ENCODE assay signal across 8 cellular contexts in the genomic region with DNA sequence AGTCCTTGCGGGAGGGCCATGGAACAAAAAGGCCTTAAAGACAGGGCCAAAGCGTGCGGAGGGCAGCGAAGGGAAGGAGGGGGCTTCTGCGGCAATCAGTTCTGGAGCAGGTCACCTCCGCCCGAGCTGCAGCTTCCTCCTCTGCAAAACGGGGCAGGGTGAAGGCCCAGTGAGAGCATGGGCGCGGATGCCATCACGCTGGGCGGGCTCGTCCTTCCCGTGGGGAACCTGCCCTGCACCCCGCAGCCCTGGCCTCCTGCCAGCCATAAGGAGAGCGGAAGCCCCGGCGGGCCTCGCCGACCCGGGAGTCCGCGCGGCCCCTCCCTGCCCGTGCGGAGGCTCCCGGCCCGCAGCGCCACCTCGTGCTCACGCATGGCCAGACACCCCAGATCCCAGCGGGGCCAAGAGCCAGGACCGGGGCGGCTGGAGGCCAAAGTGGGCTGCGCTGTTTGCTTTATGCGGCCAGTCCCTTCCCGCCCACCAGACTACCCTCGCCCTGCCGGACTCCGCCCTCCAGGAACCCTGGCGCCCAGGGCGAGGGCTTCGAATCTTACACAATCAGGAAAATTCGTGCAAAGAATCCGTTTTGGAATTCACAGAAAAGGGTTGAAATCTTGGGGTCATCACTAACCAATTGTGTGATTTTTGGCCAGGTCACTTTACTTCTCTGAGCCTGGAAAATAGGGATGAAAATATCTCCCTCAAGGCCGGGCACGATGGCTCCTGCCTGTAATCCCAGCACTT. TPM values are rescaled to one million over a fixed set of nuclear protein-coding genes. Genes with fewer than 3 reads are reported as not detected.
DNase-seq lines count a peak whose midpoint lies in the region; ATAC-seq, FAIRE-seq and TF ChIP-seq lines count a peak whose summit lies in the region.

No MANE protein-coding gene starts in this region.

- no peak for TF ChIP-seq EP300 in H1 (IDR thresholded peaks at IDR 0.05; ENCODE audit: borderline replicate concordance in 1 of 2, low read depth in 2 of 2, low read length in 2 of 2)

- H3K56ac ChIP-seq in H1 (replicated peaks; ENCODE audit: insufficient read length, low read depth, low read length) (no peak overlapping the region), mesendoderm (ENCODE audit: low read length) (peak overlapping the region; percentile 77)

- H3K4ac ChIP-seq in H1 (replicated peaks; ENCODE audit: insufficient read length, low read depth, low read length): no peak overlapping the region
- H3K4ac ChIP-seq in mesendoderm (ENCODE audit: low read depth, low read length): peak overlapping the region; percentile 6

- H2AK5ac ChIP-seq in H1 (ENCODE audit: low read depth, low read length): no peak overlapping the region
- no peak overlapping the region for H2AK5ac ChIP-seq in mesendoderm (ENCODE audit: low read length)

- no peak for TF ChIP-seq POLR2A in H1 (IDR thresholded peaks at IDR 0.05; ENCODE audit: control extremely low read depth in 1 of 2, low read depth in 2 of 2, low read length in 2 of 2)

- H4K20me1 ChIP-seq in H1 (replicated peaks in 1 of 2; ENCODE audit: control insufficient read depth in 1 of 2, insufficient read depth in 2 of 2, low read length in 2 of 2): peaks cover 5 to 11% of the 10 kb centered on the region in 2 experiments

- H3K9ac ChIP-seq in H1 (replicated peaks in 1 of 4; ENCODE audit: extremely low read depth in 1 of 4, low read depth in 3 of 4, low read length in 3 of 4): no peak overlapping the region; a peak in 1 of 7 replicates
- H3K9ac ChIP-seq in mesendoderm (ENCODE audit: low read length): peak overlapping the region; percentile 39

- ATAC-seq in HG02970 (IDR thresholded peaks at IDR 0.05; ENCODE audit: low FRiP score, unreplicated experiment): peak; percentile 79
- ATAC-seq in GM18517 (IDR thresholded peaks at IDR 0.05; ENCODE audit: unreplicated experiment): no peak

- H3K27me3 ChIP-seq in H1 (replicated peaks in 1 of 4; ENCODE audit: control insufficient read depth in 3 of 4, extremely low read depth in 1 of 4, insufficient read depth in 3 of 4, low read length in 3 of 4) (no peaks in the 10 kb centered on the region; a peak in 1 of 7 replicates), mesendoderm (ENCODE audit: insufficient read depth, low read length, poor library complexity) (no peaks in the 10 kb centered on the region)

- peak overlapping the region; percentile 32; the same call in 1 of the 2 replicates for H2BK5ac ChIP-seq in H1 (ENCODE audit: low read depth, low read length)
- H2BK5ac ChIP-seq in mesendoderm (ENCODE audit: low read length): no peak overlapping the region

- POLR2A ChIA-PET in H1 (lab: Charles Lee; ENCODE audit: partially characterized antibody): interaction anchor here (0.9 to 2.1 kb wide), 5 partner anchors 10 to 51 kb away, joined by 3 to 6 read pairs (median 3); partner anchors contain the start of gene TSKU

- H2BK15ac ChIP-seq in H1 (ENCODE audit: low read length) (no peak overlapping the region), mesendoderm (replicated peaks; ENCODE audit: low read depth) (no peak overlapping the region)

- peak overlapping the region; percentile 82; the same call in 1 of the 2 replicates for H2AFZ ChIP-seq in H1 (ENCODE audit: low read length)

- H3K79me1 ChIP-seq in H1 (ENCODE audit: low read depth, low read length) (peaks cover 6% of the 10 kb centered on the region; the same call in 1 of the 2 replicates), mesendoderm (ENCODE audit: low read length) (peaks cover 20% of the 10 kb centered on the region)

- H2BK120ac ChIP-seq in H1 (replicated peaks; ENCODE audit: low read depth, low read length) (no peak overlapping the region), mesendoderm (ENCODE audit: low read depth, low read length) (no peak overlapping the region)

- DNase-seq in GM13977 (ENCODE audit: low spot score) (peak; percentile 91), NCI-H748 treated with DMSO at 0.1 percent for 48 hours (lab: John Stamatoyannopoulos, UW) (peak; percentile 9), H1 (ENCODE audit: low read depth in 1 of 2, low spot score in 2 of 2) (peak in 1 of 2 experiments; percentile 96), mesendoderm (peak; percentile 88)
- DNase-seq in activated CD8-positive, alpha-beta memory T cell treated with anti-CD3 and anti-CD28 coated beads for 4 hours (ENCODE audit: low read depth in 2 of 2): peak; percentile 36
- peak; percentile 56 for DNase-seq in stimulated activated CD8-positive, alpha-beta memory T cell treated with anti-CD3 and anti-CD28 coated beads, Interleukin-15, amount 100 ng/mL, for 24 hours (ENCODE audit: low read depth)

- H4K8ac ChIP-seq in H1 (ENCODE audit: extremely low read depth, insufficient read depth, low read length) (peak overlapping the region; percentile 9; the same call in 1 of the 2 replicates), mesendoderm (ENCODE audit: low read depth, low read length) (no peak overlapping the region)

- TF ChIP-seq CTCF in GM13977 (IDR thresholded peaks at IDR 0.05; ENCODE audit: extremely low read depth, insufficient read depth, missing control alignments): peak; percentile 97
- TF ChIP-seq CTCF in H1 (IDR thresholded peaks at IDR 0.05; ENCODE audit: control extremely low read depth in 1 of 3, insufficient read depth in 1 of 3, low read depth in 1 of 3, low read length in 3 of 3): peak; percentile 79 to 93 (median 82)

- H3K23me2 ChIP-seq in H1 (ENCODE audit: low read depth, low read length): peaks cover 2% of the 10 kb centered on the region; the same call in 1 of the 2 replicates

- no peak for FAIRE-seq in H1 (lab: Jason Lieb, UNC)

- H3K23ac ChIP-seq in H1 (ENCODE audit: insufficient read length) (no peak overlapping the region), mesendoderm (ENCODE audit: low read length) (no peak overlapping the region)

- no peak overlapping the region for H2BK20ac ChIP-seq in H1 (ENCODE audit: low read length)

- peak overlapping the region; percentile 5 to 90; a peak in 3 of 4 replicates for H3K4me2 ChIP-seq in H1 (ENCODE audit: insufficient read depth in 1 of 2, low read depth in 2 of 2, low read length in 2 of 2)
- H3K4me2 ChIP-seq in mesendoderm (ENCODE audit: low read length): no peak overlapping the region

- H3K36me3 ChIP-seq in H1 (ENCODE audit: control insufficient read depth in 2 of 4, insufficient read depth in 4 of 4, low read length in 3 of 4) (peaks cover 0 to 8% (median 3%) of the 10 kb centered on the region in 4 experiments; a peak in 3 of 8 replicates), mesendoderm (ENCODE audit: control insufficient read depth, insufficient read depth, low read length) (peaks cover 1% of the 10 kb centered on the region)

- peak overlapping the region; percentile 60; the same call in 1 of the 2 replicates for H2BK12ac ChIP-seq in H1 (ENCODE audit: low read depth, low read length)

- 11% methylated on average over 39 of the region's 47 CpGs; no CpG with 5 or more reads in 1 of the 2 experiments for WGBS in H1 (ENCODE audit: extremely low coverage in 1 of 2, insufficient coverage in 1 of 2, insufficient read length in 1 of 2, insufficient replicate concordance in 2 of 2, low coverage in 1 of 2, low lambda C conversion rate in 2 of 2, missing lambda C conversion rate in 1 of 2), 2 experiments
- WGBS in mesendoderm (ENCODE audit: extremely low coverage, insufficient coverage, low lambda C conversion rate): no CpG with 5 or more reads among the region's 47 CpGs

- peaks cover 3 to 16% (median 7%) of the 10 kb centered on the region in 4 experiments; a peak in 6 of 7 replicates for H3K4me1 ChIP-seq in H1 (replicated peaks in 1 of 4; ENCODE audit: control insufficient read depth in 3 of 4, insufficient read depth in 4 of 4, low read length in 3 of 4)
- peaks cover 10% of the 10 kb centered on the region for H3K4me1 ChIP-seq in mesendoderm (ENCODE audit: control insufficient read depth, low read depth, low read length)

- H3K27ac ChIP-seq in H1 (ENCODE audit: low read depth, low read length) (no peak overlapping the region), mesendoderm (ENCODE audit: low read depth, low read length) (no peak overlapping the region)

- H3K79me2 ChIP-seq in H1 (ENCODE audit: control insufficient read depth in 1 of 2, insufficient read depth in 2 of 2, low read length in 2 of 2) (peaks cover 0 to 15% of the 10 kb centered on the region in 2 experiments; a peak in 2 of 4 replicates), mesendoderm (ENCODE audit: control insufficient read depth, insufficient read depth, low read length) (peaks cover 21% of the 10 kb centered on the region)

- in situ Hi-C loops in GM13977 (cut with MboI; ENCODE audit: low pct_unique_long_range_greater_than_20kb, low sequenced_read_pairs, unreplicated experiment): loop anchor here (10.0 kb wide), 1 partner anchor 74 kb away; no protein-coding TSS in a partner anchor

- no peak overlapping the region for H4K91ac ChIP-seq in H1 (replicated peaks; ENCODE audit: insufficient read length, low read length)

- peak overlapping the region; percentile 83; the same call in 1 of the 2 replicates for H3K18ac ChIP-seq in H1 (ENCODE audit: extremely low read depth, low read length)
- peak overlapping the region; percentile 52 for H3K18ac ChIP-seq in mesendoderm (ENCODE audit: low read length)

- H3K14ac ChIP-seq in H1 (ENCODE audit: insufficient read length): no peak overlapping the region

- no peaks in the 10 kb centered on the region for H3K9me3 ChIP-seq in H1 (ENCODE audit: insufficient read depth in 2 of 2, low read depth in 1 of 2, low read length in 1 of 2)

- peak; percentile 76 to 89 for TF ChIP-seq RAD21 in H1 (IDR thresholded peaks at IDR 0.05 in 1 of 2, conservative IDR thresholded peaks at IDR 0.05 in 1 of 2; ENCODE audit: low read depth in 2 of 2, low read length in 2 of 2)

- H3K4me3 ChIP-seq in H1 (ENCODE audit: extremely low read depth in 1 of 4, insufficient read depth in 2 of 4, low read depth in 3 of 4, low read length in 4 of 4): peak overlapping the region in 3 of 4 experiments; percentile 36 to 49 (median 48); a peak in 4 of 8 replicates
- H3K4me3 ChIP-seq in mesendoderm (ENCODE audit: low read length): no peak overlapping the region

- CTCF ChIA-PET in H1 (lab: Charles Lee; ENCODE audit: partially characterized antibody): interaction anchor here (0.6 to 7.8 kb wide), 30 partner anchors 9 to 312 kb away, joined by 3 to 88 read pairs (median 5); partner anchors contain the start of gene TSKU

- no peak overlapping the region for H4K5ac ChIP-seq in H1 (ENCODE audit: insufficient read length, low read depth, low read length)
- no peak overlapping the region for H4K5ac ChIP-seq in mesendoderm (ENCODE audit: low read length)

TF ChIP-seq in H1, 55 proteins besides CTCF, POLR2A, EP300 and RAD21 (continues in another document):
- no peak for TF ChIP-seq SP2 (IDR thresholded peaks at IDR 0.05; ENCODE audit: low read length)

RNA-seq across cellular contexts. Expression of gene TSKU, which starts 16.1 kb away (rescaled TPM):
- 22.8 TPM in 2 replicates for total RNA-seq in H1 (2021; fragmentation: NEBNext Ultra II Directional; extraction: Animal tissue kit (Norgen Biotek cat#: 25700))
- 28.4 and 40.7 TPM in 2 replicates for polyA plus RNA-seq in H1 (2011; rRNA removed)
- polyA plus RNA-seq in H1 (2011; cell fraction: cytosol; rRNA removed): 18.1 TPM
- 34.2 TPM for polyA plus RNA-seq in H1 (2011; cell fraction: nucleus; rRNA removed)
- polyA plus RNA-seq in H1 (2012, experiment 1 of 2): 15.8 to 27.1 TPM (median 20.7 TPM) in 4 replicates
- 22.0 TPM for polyA plus RNA-seq in H1 (2012, experiment 2 of 2)
- polyA plus RNA-seq in H1 (2013, experiment 1 of 2): 21.4 TPM
- polyA plus RNA-seq in H1 (2013, experiment 2 of 2): 23.8 TPM
- 21.7 and 33.3 TPM in 2 replicates for polyA minus RNA-seq in H1 (2011; rRNA and poly(A)+ RNA removed)
- polyA minus RNA-seq in H1 (2011; cell fraction: cytosol; rRNA and poly(A)+ RNA removed): 17.2 TPM
- polyA minus RNA-seq in H1 (2011; cell fraction: nucleus; rRNA and poly(A)+ RNA removed): 27.5 TPM
- polyA plus RNA-seq in mesendoderm (2013, experiment 1 of 2): 62.6 TPM
- 61.3 TPM for polyA plus RNA-seq in mesendoderm (2013, experiment 2 of 2)
